ENCODE assay signal across 11 cellular contexts in the genomic region with DNA sequence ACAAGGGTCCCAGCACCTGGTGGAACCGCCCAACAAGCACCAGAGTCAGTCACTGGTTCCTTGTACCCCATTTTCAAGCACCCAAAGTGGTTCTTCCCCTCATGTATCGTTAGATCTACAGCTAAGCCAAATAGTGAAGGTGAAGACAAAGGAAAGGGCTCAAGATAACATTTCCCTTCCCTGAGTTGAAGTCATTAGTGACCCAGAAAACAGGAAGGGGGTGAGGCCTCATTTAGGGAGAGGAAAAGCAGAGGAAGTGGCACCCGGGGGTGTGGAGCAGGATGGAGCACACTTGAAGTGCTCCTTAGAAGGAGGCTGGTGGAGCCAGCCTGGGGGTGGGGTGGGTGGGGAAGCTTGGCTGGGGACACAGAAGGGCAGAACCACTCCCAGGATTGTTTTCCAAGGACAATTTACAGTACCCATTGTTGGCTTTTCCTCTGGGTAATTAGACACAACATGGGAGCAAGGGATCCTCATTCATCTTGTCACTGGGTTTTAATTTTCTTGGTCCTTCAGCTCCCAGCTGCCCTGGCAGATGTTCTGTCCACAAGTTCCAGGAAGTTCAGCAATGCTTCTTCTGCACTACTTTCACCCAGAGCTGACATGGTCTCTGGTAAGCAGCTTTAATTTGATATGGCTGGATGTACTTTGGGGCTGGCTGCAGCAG.
DNase-seq lines count a peak whose midpoint lies in the region; ATAC-seq and TF ChIP-seq lines count a peak whose summit lies in the region.
"Had no signal": no experiment of that assay in that cellular context is flagged by ENCODE, and none has a peak within 500 bp of the region (broad histone marks: within the 10 kb centered on the region; RNA-seq: fewer than 3 reads in every experiment).

No MANE protein-coding gene starts in this region.

- no peak overlapping the region for H3K4me3 ChIP-seq in tibial artery

- no peak for DNase-seq in activated CD4-positive, alpha-beta T cell treated with anti-CD3 and anti-CD28 coated beads, Interleukin-2, amount 10 ng/mL, durations not matched to agents 24 days and 14 days
- DNase-seq in activated CD4-positive, alpha-beta T cell treated with anti-CD3 and anti-CD28 coated beads for 1 hour = no peak
- DNase-seq in left cardiac atrium (peak; percentile 59), tibial artery (no peak), GM10266 (ENCODE audit: extremely low spot score) (no peak), COLO668 (lab: John Stamatoyannopoulos, UW; ENCODE audit: unreplicated experiment) (no peak), immature natural killer cell (no peak)
- DNase-seq: NCI-H2107; stimulated activated CD4-positive, alpha-beta T cell treated with anti-CD3 and anti-CD28 coated beads, Interleukin-15, amount 100 ng/mL, for 24 hours had no signal

- peaks cover 2% of the 10 kb centered on the region for H3K27me3 Mint-ChIP-seq in activated CD4-positive, alpha-beta T cell treated with anti-CD3 and anti-CD28 coated beads, Interleukin-2, amount 10 ng/mL, durations not matched to agents 24 days and 14 days
- peaks cover 1 to 3% (median 1%) of the 10 kb centered on the region in 3 donors for H3K27me3 Mint-ChIP-seq in immature natural killer cell (ENCODE audit: low read depth in 3 of 3)
- H3K27me3 Mint-ChIP-seq: activated naive CD8-positive, alpha-beta T cell had no signal

- intact Hi-C loops in activated CD4-positive, alpha-beta T cell treated with anti-CD3 and anti-CD28 coated beads, Interleukin-2, amount 10 ng/mL, durations not matched to agents 24 days and 14 days (cut with micrococcal nuclease) = loop anchor here (2.0 kb wide), 1 partner anchor 17 kb away; no protein-coding TSS in a partner anchor
- intact Hi-C loops in left cardiac atrium (cut with DNase I) (no loop called here), tibial artery (cut with DNase I; ENCODE audit: low total_unique reads) (no loop called here)

- TF ChIP-seq CTCF in tibial artery (IDR thresholded peaks at IDR 0.05) = no peak
- no peak for TF ChIP-seq CTCF in GM10266 (IDR thresholded peaks at IDR 0.05; ENCODE audit: control insufficient read depth, insufficient read depth, low read depth, missing control alignments)

- H3K9me3 Mint-ChIP-seq in activated CD4-positive, alpha-beta T cell treated with anti-CD3 and anti-CD28 coated beads, Interleukin-2, amount 10 ng/mL, durations not matched to agents 24 days and 14 days = no peaks in the 10 kb centered on the region
- H3K9me3 Mint-ChIP-seq in immature natural killer cell = no peaks in the 10 kb centered on the region

- peaks cover 25% of the 10 kb centered on the region for H3K4me1 Mint-ChIP-seq in activated CD4-positive, alpha-beta T cell treated with anti-CD3 and anti-CD28 coated beads, Interleukin-2, amount 10 ng/mL, durations not matched to agents 24 days and 14 days
- peaks cover 9 to 12% of the 10 kb centered on the region in 2 donors for H3K4me1 Mint-ChIP-seq in immature natural killer cell

- peak overlapping the region; percentile 90 to 91 for H3K27ac ChIP-seq in tibial artery

- ATAC-seq in SK-N-SH treated with all-trans-retinoic acid at 6 μM for 48 hours (peak; percentile 9; the same call in 2 of the 3 replicates), left cardiac atrium (peak in 1 of 2 donors; percentile 41)

- H3K36me3 Mint-ChIP-seq in activated CD4-positive, alpha-beta T cell treated with anti-CD3 and anti-CD28 coated beads, Interleukin-2, amount 10 ng/mL, durations not matched to agents 24 days and 14 days (ENCODE audit: low read depth) = no peaks in the 10 kb centered on the region
- H3K36me3 Mint-ChIP-seq in immature natural killer cell = no peaks in the 10 kb centered on the region
- H3K36me3 Mint-ChIP-seq: activated naive CD8-positive, alpha-beta T cell had no signal

- H3K4me3 Mint-ChIP-seq in activated CD4-positive, alpha-beta T cell treated with anti-CD3 and anti-CD28 coated beads, Interleukin-2, amount 10 ng/mL, durations not matched to agents 24 days and 14 days = peak overlapping the region; percentile 41
- H3K4me3 Mint-ChIP-seq in immature natural killer cell = no peak overlapping the region
- H3K4me3 Mint-ChIP-seq: activated naive CD8-positive, alpha-beta T cell had no signal

- H3K4me1 ChIP-seq in tibial artery = peaks cover 0 to 86% (median 56%) of the 10 kb centered on the region in 4 donors

- H3K27me3 ChIP-seq in tibial artery = no peaks in the 10 kb centered on the region

- no peaks in the 10 kb centered on the region for H3K36me3 ChIP-seq in tibial artery

- peak overlapping the region; percentile 48 for H3K27ac Mint-ChIP-seq in activated CD4-positive, alpha-beta T cell treated with anti-CD3 and anti-CD28 coated beads, Interleukin-2, amount 10 ng/mL, durations not matched to agents 24 days and 14 days
- peak overlapping the region in 1 of 6 donors; percentile 56 for H3K27ac Mint-ChIP-seq in immature natural killer cell
- H3K27ac Mint-ChIP-seq: activated naive CD8-positive, alpha-beta T cell had no signal

- no peaks in the 10 kb centered on the region for H3K9me3 ChIP-seq in tibial artery

TF ChIP-seq in SK-N-SH treated with all-trans-retinoic acid at 6 μM for 48 hours, 23 proteins besides CTCF, POLR2A, EP300 and RAD21:
- TF ChIP-seq ZFP3 (CRISPR knock-in tag; IDR thresholded peaks at IDR 0.05) (no peak), TSHZ2 (CRISPR knock-in tag; IDR thresholded peaks at IDR 0.05) (no peak), BACH2 (CRISPR knock-in tag; IDR thresholded peaks at IDR 0.05; ENCODE audit: borderline replicate concordance) (no peak), TCF4 (CRISPR knock-in tag; IDR thresholded peaks at IDR 0.05; ENCODE audit: borderline replicate concordance) (no peak), SNAI2 (CRISPR knock-in tag; IDR thresholded peaks at IDR 0.05) (no peak), ZNF70 (CRISPR knock-in tag; IDR thresholded peaks at IDR 0.05) (no peak), PATZ1 (CRISPR knock-in tag; IDR thresholded peaks at IDR 0.05; ENCODE audit: borderline replicate concordance) (no peak), ZNF565 (CRISPR knock-in tag; conservative IDR thresholded peaks at IDR 0.05; ENCODE audit: low read depth) (no peak), POU6F1 (CRISPR knock-in tag; IDR thresholded peaks at IDR 0.05; ENCODE audit: borderline replicate concordance, low read depth) (no peak)
